Comparison of ENCODE assay signal across 35 cellular contexts in genomic region chr2:84383271-84383670, GRCh38.
"Had no signal": no experiment of that assay in that cellular context is flagged by ENCODE, and none has a peak within 500 bp of the region (broad histone marks: within the 10 kb centered on the region; RNA-seq: fewer than 3 reads in every experiment).

No MANE protein-coding gene starts in this region.

- H3K4me3 ChIP-seq: ascending aorta, cardiac muscle cell had no signal

- H3K36me3 ChIP-seq: ascending aorta, cardiac muscle cell had no signal

- DNase-seq: activated CD4-positive, alpha-beta memory T cell treated with anti-CD3 and anti-CD28 coated beads, Interleukin-2, amount 10 ng/mL, durations not matched to agents 7 days and 5 days; activated CD4-positive, alpha-beta T cell treated with anti-CD3 and anti-CD28 coated beads for 1 hour; activated CD4-positive, alpha-beta T cell treated with anti-CD3 and anti-CD28 coated beads for 36 hours; activated CD4-positive, alpha-beta T cell treated with anti-CD3 and anti-CD28 coated beads for 48 hours; activated CD4-positive, alpha-beta T cell treated with anti-CD3 and anti-CD28 coated beads, Interleukin-2, amount 10 ng/mL, durations not matched to agents 7 days and 5 days; activated CD4-positive, alpha-beta T cell treated with anti-CD3 and anti-CD28 coated beads, Interleukin-2, amount 50 U/mL, for 48 hours; activated CD4-positive, CD25-positive, alpha-beta regulatory T cell; activated CD8-positive, alpha-beta memory T cell treated with anti-CD3 and anti-CD28 coated beads for 24 hours; activated CD8-positive, alpha-beta memory T cell treated with anti-CD3 and anti-CD28 coated beads, Interleukin-2, amount 10 ng/mL, durations not matched to agents 7 days and 5 days; activated CD8-positive, alpha-beta memory T cell treated with anti-CD3 and anti-CD28 coated beads, Interleukin-2, amount 50 U/mL, for 48 hours; activated CD8-positive, alpha-beta T cell treated with anti-CD3 and anti-CD28 coated beads, Interleukin-2, amount 10 ng/mL, durations not matched to agents 7 days and 5 days; activated effector memory CD4-positive, alpha-beta T cell treated with Interleukin-2 at 50 U/mL for 16 hours; activated gamma-delta T cell; activated naive CD4-positive, alpha-beta T cell treated with anti-CD3 and anti-CD28 coated beads, Interleukin-2, amount 10 ng/mL, durations not matched to agents 7 days and 5 days; activated naive CD4-positive, alpha-beta T cell treated with Interleukin-2 at 50 U/mL for 16 hours; activated naive CD8-positive, alpha-beta T cell treated with anti-CD3 and anti-CD28 coated beads, Interleukin-2, amount 10 ng/mL, durations not matched to agents 7 days and 5 days; activated naive CD8-positive, alpha-beta T cell treated with anti-CD3 and anti-CD28 coated beads, Interleukin-2, amount 50 U/mL, for 24 hours; activated T-cell treated with anti-CD3 and anti-CD28 coated beads, Interleukin-2, amount 50 U/mL, for 24 hours; activated T-cell treated with anti-CD3 and anti-CD28 coated beads, Interleukin-2, amount 50 U/mL, for 48 hours; amygdala; anterior cingulate cortex; caudate nucleus; cerebellar nuclear complex; T-helper 1 cell; T-helper 9 cell had no signal

- H3K27me3 ChIP-seq: ascending aorta, cardiac muscle cell had no signal

- H3K4me1 Mint-ChIP-seq: activated CD4-positive, alpha-beta memory T cell treated with anti-CD3 and anti-CD28 coated beads, Interleukin-2, amount 10 ng/mL, durations not matched to agents 7 days and 5 days; activated CD4-positive, alpha-beta T cell treated with anti-CD3 and anti-CD28 coated beads for 36 hours; activated CD4-positive, alpha-beta T cell treated with anti-CD3 and anti-CD28 coated beads, Interleukin-2, amount 10 ng/mL, durations not matched to agents 7 days and 5 days; activated CD8-positive, alpha-beta memory T cell treated with anti-CD3 and anti-CD28 coated beads, Interleukin-2, amount 10 ng/mL, durations not matched to agents 7 days and 5 days; activated naive CD4-positive, alpha-beta T cell treated with anti-CD3 and anti-CD28 coated beads, Interleukin-2, amount 10 ng/mL, durations not matched to agents 7 days and 5 days; activated naive CD4-positive, alpha-beta T cell treated with anti-CD3 and anti-CD28 coated beads, Interleukin-2, amount 50 U/mL, for 24 hours; activated naive CD8-positive, alpha-beta T cell treated with anti-CD3 and anti-CD28 coated beads, Interleukin-2, amount 10 ng/mL, durations not matched to agents 7 days and 5 days; activated naive CD8-positive, alpha-beta T cell treated with anti-CD3 and anti-CD28 coated beads, Interleukin-2, amount 50 U/mL, for 24 hours; central memory CD8-positive, alpha-beta T cell had no signal

- ATAC-seq: activated CD4-positive, alpha-beta T cell treated with anti-CD3 and anti-CD28 coated beads for 36 hours; activated CD4-positive, CD25-positive, alpha-beta regulatory T cell treated with anti-CD3 and anti-CD28 coated beads, Interleukin-2, amount 50 U/mL, for 24 hours; activated CD8-positive, alpha-beta memory T cell treated with anti-CD3 and anti-CD28 coated beads, Interleukin-2, amount 10 ng/mL, durations not matched to agents 7 days and 5 days; activated CD8-positive, alpha-beta T cell treated with anti-CD3 and anti-CD28 coated beads, Interleukin-2, amount 10 ng/mL, durations not matched to agents 7 days and 5 days; activated naive CD8-positive, alpha-beta T cell treated with anti-CD3 and anti-CD28 coated beads, Interleukin-2, amount 50 U/mL, for 24 hours had no signal

- H3K4me1 ChIP-seq: ascending aorta had no signal

- H3K9me3 Mint-ChIP-seq: activated CD4-positive, alpha-beta T cell treated with anti-CD3 and anti-CD28 coated beads, Interleukin-2, amount 10 ng/mL, durations not matched to agents 7 days and 5 days; activated naive CD4-positive, alpha-beta T cell treated with anti-CD3 and anti-CD28 coated beads, Interleukin-2, amount 10 ng/mL, durations not matched to agents 7 days and 5 days; activated naive CD4-positive, alpha-beta T cell treated with anti-CD3 and anti-CD28 coated beads, Interleukin-2, amount 50 U/mL, for 24 hours; activated naive CD8-positive, alpha-beta T cell treated with anti-CD3 and anti-CD28 coated beads, Interleukin-2, amount 50 U/mL, for 24 hours; activated T-cell treated with anti-CD3 and anti-CD28 coated beads, Interleukin-2, amount 50 U/mL, for 24 hours; activated T-helper 2 cell treated with anti-CD3 and anti-CD28 coated beads, Interferon-gamma antibody, Interleukin-2, Interleukin-4, amounts not matched to agents 10 μg/mL and 5 μg/mL and 100 μg/mL, durations not matched to agents 14 hours and 24 hours and 36 hours; central memory CD8-positive, alpha-beta T cell; T-helper 1 cell treated with Interleukin-12 subunit alpha and Interleukin-12 subunit beta and Interleukin-4 antibody, amounts not matched to agents 30 μg/mL and 1 μg/mL, for 36 hours had no signal

- H3K27ac Mint-ChIP-seq: activated CD4-positive, alpha-beta memory T cell treated with anti-CD3 and anti-CD28 coated beads, Interleukin-2, amount 10 ng/mL, durations not matched to agents 7 days and 5 days; activated CD4-positive, alpha-beta T cell treated with anti-CD3 and anti-CD28 coated beads for 36 hours; activated CD4-positive, alpha-beta T cell treated with anti-CD3 and anti-CD28 coated beads, Interleukin-2, amount 10 ng/mL, durations not matched to agents 7 days and 5 days; activated CD8-positive, alpha-beta memory T cell treated with anti-CD3 and anti-CD28 coated beads, Interleukin-2, amount 10 ng/mL, durations not matched to agents 7 days and 5 days; activated CD8-positive, alpha-beta T cell treated with anti-CD3 and anti-CD28 coated beads, Interleukin-2, amount 10 ng/mL, durations not matched to agents 7 days and 5 days; activated naive CD4-positive, alpha-beta T cell treated with anti-CD3 and anti-CD28 coated beads, Interleukin-2, amount 10 ng/mL, durations not matched to agents 7 days and 5 days; activated naive CD4-positive, alpha-beta T cell treated with anti-CD3 and anti-CD28 coated beads, Interleukin-2, amount 50 U/mL, for 24 hours; activated naive CD8-positive, alpha-beta T cell; activated naive CD8-positive, alpha-beta T cell treated with anti-CD3 and anti-CD28 coated beads, Interleukin-2, amount 10 ng/mL, durations not matched to agents 7 days and 5 days; activated naive CD8-positive, alpha-beta T cell treated with anti-CD3 and anti-CD28 coated beads, Interleukin-2, amount 50 U/mL, for 24 hours; activated T-cell treated with anti-CD3 and anti-CD28 coated beads, Interleukin-2, amount 50 U/mL, for 24 hours; activated T-helper 2 cell treated with anti-CD3 and anti-CD28 coated beads, Interferon-gamma antibody, Interleukin-2, Interleukin-4, amounts not matched to agents 10 μg/mL and 5 μg/mL and 100 μg/mL, durations not matched to agents 14 hours and 24 hours and 36 hours; brain; T-helper 1 cell treated with Interleukin-12 subunit alpha and Interleukin-12 subunit beta and Interleukin-4 antibody, amounts not matched to agents 30 μg/mL and 1 μg/mL, for 36 hours had no signal

- H3K4me3 Mint-ChIP-seq: activated CD4-positive, alpha-beta memory T cell treated with anti-CD3 and anti-CD28 coated beads, Interleukin-2, amount 10 ng/mL, durations not matched to agents 7 days and 5 days; activated CD4-positive, alpha-beta T cell treated with anti-CD3 and anti-CD28 coated beads for 36 hours; activated CD4-positive, alpha-beta T cell treated with anti-CD3 and anti-CD28 coated beads, Interleukin-2, amount 10 ng/mL, durations not matched to agents 7 days and 5 days; activated CD8-positive, alpha-beta memory T cell treated with anti-CD3 and anti-CD28 coated beads, Interleukin-2, amount 10 ng/mL, durations not matched to agents 7 days and 5 days; activated CD8-positive, alpha-beta T cell treated with anti-CD3 and anti-CD28 coated beads, Interleukin-2, amount 10 ng/mL, durations not matched to agents 7 days and 5 days; activated naive CD4-positive, alpha-beta T cell treated with anti-CD3 and anti-CD28 coated beads, Interleukin-2, amount 10 ng/mL, durations not matched to agents 7 days and 5 days; activated naive CD4-positive, alpha-beta T cell treated with anti-CD3 and anti-CD28 coated beads, Interleukin-2, amount 50 U/mL, for 24 hours; activated naive CD8-positive, alpha-beta T cell; activated naive CD8-positive, alpha-beta T cell treated with anti-CD3 and anti-CD28 coated beads, Interleukin-2, amount 10 ng/mL, durations not matched to agents 7 days and 5 days; activated naive CD8-positive, alpha-beta T cell treated with anti-CD3 and anti-CD28 coated beads, Interleukin-2, amount 50 U/mL, for 24 hours; activated T-cell treated with anti-CD3 and anti-CD28 coated beads, Interleukin-2, amount 50 U/mL, for 24 hours; brain; central memory CD8-positive, alpha-beta T cell; T-helper 1 cell treated with Interleukin-12 subunit alpha and Interleukin-12 subunit beta and Interleukin-4 antibody, amounts not matched to agents 30 μg/mL and 1 μg/mL, for 36 hours had no signal

- H3K36me3 Mint-ChIP-seq: activated CD8-positive, alpha-beta memory T cell treated with anti-CD3 and anti-CD28 coated beads, Interleukin-2, amount 10 ng/mL, durations not matched to agents 7 days and 5 days; activated naive CD4-positive, alpha-beta T cell treated with anti-CD3 and anti-CD28 coated beads, Interleukin-2, amount 10 ng/mL, durations not matched to agents 7 days and 5 days; activated naive CD8-positive, alpha-beta T cell; activated naive CD8-positive, alpha-beta T cell treated with anti-CD3 and anti-CD28 coated beads, Interleukin-2, amount 10 ng/mL, durations not matched to agents 7 days and 5 days had no signal

- H3K27ac ChIP-seq: ascending aorta, cardiac muscle cell, VCaP had no signal

- H3K9me3 ChIP-seq: ascending aorta had no signal
